1 cellular context compared by ENCODE assay signal in the genomic region with DNA sequence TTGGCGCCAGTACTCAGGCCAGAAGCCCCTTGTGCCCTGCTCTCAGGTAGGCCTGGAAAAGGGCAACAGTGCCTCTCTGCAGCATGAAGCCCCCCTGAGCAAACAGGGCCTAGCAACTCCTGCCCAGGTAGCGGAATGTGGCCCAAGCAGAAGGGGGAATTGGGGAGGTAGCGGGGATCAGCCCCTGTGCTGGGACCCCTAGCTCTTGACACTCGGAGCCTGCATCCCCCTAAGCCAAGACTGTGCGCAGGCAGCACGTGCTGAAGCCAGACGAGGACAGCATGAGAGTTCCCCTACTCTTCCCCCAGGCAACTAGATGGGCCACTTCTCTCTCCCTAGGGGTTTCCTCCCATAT.
A peak's percentile ranks its signal among the peaks of the same experiment; 100 is the strongest.
TF ChIP-seq lines count a peak whose summit lies in the region.

No MANE protein-coding gene starts in this region.

TF ChIP-seq in HepG2, 621 proteins besides CTCF, POLR2A, EP300 and RAD21 (continued from another document and continues in another):
- TF ChIP-seq STAG1 (CRISPR knock-in tag; IDR thresholded peaks at IDR 0.05) (no peak), ZNF709 (CRISPR knock-in tag; IDR thresholded peaks at IDR 0.05) (peak; percentile 7; the same call in 1 of the 2 replicates), TBX3 (IDR thresholded peaks at IDR 0.05; ENCODE audit: borderline replicate concordance) (no peak), ZNF138 (CRISPR knock-in tag; IDR thresholded peaks at IDR 0.05; ENCODE audit: low read depth) (0 out of 2 replicates have a peak, but pooled peaks have one; percentile 4), MAX (IDR thresholded peaks at IDR 0.05) (peak; percentile 38; the same call in 1 of the 2 replicates), ZNF550 (CRISPR knock-in tag; IDR thresholded peaks at IDR 0.05; ENCODE audit: borderline replicate concordance) (no peak; the same call in 1 of the 2 replicates), NCOR1 (IDR thresholded peaks at IDR 0.05; ENCODE audit: borderline replicate concordance, low read length) (no peak), SNAPC2 (CRISPR knock-in tag; IDR thresholded peaks at IDR 0.05) (no peak), ZNF740 (CRISPR knock-in tag; IDR thresholded peaks at IDR 0.05) (no peak), FOXA1 (IDR thresholded peaks at IDR 0.05) (no peak), FOXA1 (CRISPR knock-in tag; IDR thresholded peaks at IDR 0.05) (no peak), USF2 (IDR thresholded peaks at IDR 0.05; ENCODE audit: low read depth, low read length) (no peak), USF2 (CRISPR knock-in tag; IDR thresholded peaks at IDR 0.05; ENCODE audit: borderline replicate concordance) (no peak), SETDB1 (CRISPR knock-in tag; IDR thresholded peaks at IDR 0.05; ENCODE audit: borderline replicate concordance) (no peak), ZNF567 (CRISPR knock-in tag; IDR thresholded peaks at IDR 0.05; ENCODE audit: borderline replicate concordance) (no peak), ZNF512 (CRISPR knock-in tag; IDR thresholded peaks at IDR 0.05) (no peak), CHD2 (IDR thresholded peaks at IDR 0.05; ENCODE audit: low read depth, low read length) (no peak), KDM5B (CRISPR knock-in tag; IDR thresholded peaks at IDR 0.05; ENCODE audit: borderline replicate concordance) (no peak), MAFK (conservative IDR thresholded peaks at IDR 0.05 in 1 of 2, IDR thresholded peaks at IDR 0.05 in 1 of 2; ENCODE audit: low read length in 2 of 2) (no peak), NPAS2 (CRISPR knock-in tag; IDR thresholded peaks at IDR 0.05; ENCODE audit: borderline replicate concordance) (no peak), CC2D1A (CRISPR knock-in tag; IDR thresholded peaks at IDR 0.05) (no peak), ZNF619 (CRISPR knock-in tag; IDR thresholded peaks at IDR 0.05) (no peak), ZNF451 (CRISPR knock-in tag; IDR thresholded peaks at IDR 0.05) (peak; percentile 77), HCFC1 (IDR thresholded peaks at IDR 0.05; ENCODE audit: low read depth, low read length) (0 out of 2 replicates have a peak, but pooled peaks have one; percentile 10), RARG (CRISPR knock-in tag; IDR thresholded peaks at IDR 0.05; ENCODE audit: low read depth) (no peak), ZNF121 (CRISPR knock-in tag; IDR thresholded peaks at IDR 0.05) (0 out of 2 replicates have a peak, but pooled peaks have one; percentile 1), ATAD3A (CRISPR knock-in tag; IDR thresholded peaks at IDR 0.05) (no peak), NR0B2 (CRISPR knock-in tag; IDR thresholded peaks at IDR 0.05) (no peak), ZNF7 (CRISPR knock-in tag; IDR thresholded peaks at IDR 0.05) (no peak), ZNF781 (CRISPR knock-in tag; IDR thresholded peaks at IDR 0.05; ENCODE audit: borderline replicate concordance, not compliant biosample characterization) (no peak), ZFP82 (CRISPR knock-in tag; IDR thresholded peaks at IDR 0.05; ENCODE audit: borderline replicate concordance) (0 out of 2 replicates have a peak, but pooled peaks have one; percentile 24), ZNF660 (CRISPR knock-in tag; IDR thresholded peaks at IDR 0.05; ENCODE audit: borderline replicate concordance, low read depth) (no peak), EHMT2 (IDR thresholded peaks at IDR 0.05; ENCODE audit: borderline replicate concordance, low read depth, low read length) (no peak), ZNF225 (CRISPR knock-in tag; IDR thresholded peaks at IDR 0.05) (peak; percentile 50; the same call in 1 of the 2 replicates), ZNF280B (CRISPR knock-in tag; IDR thresholded peaks at IDR 0.05; ENCODE audit: borderline replicate concordance) (no peak), ZNF232 (CRISPR knock-in tag; IDR thresholded peaks at IDR 0.05; ENCODE audit: borderline replicate concordance) (no peak; the same call in 1 of the 2 replicates), ZGPAT (CRISPR knock-in tag; IDR thresholded peaks at IDR 0.05) (no peak), DMAP1 (CRISPR knock-in tag; IDR thresholded peaks at IDR 0.05) (no peak), ZNF766 (CRISPR knock-in tag; IDR thresholded peaks at IDR 0.05; ENCODE audit: borderline replicate concordance) (no peak), ISX (CRISPR knock-in tag; conservative IDR thresholded peaks at IDR 0.05) (no peak), MXD4 (CRISPR knock-in tag; IDR thresholded peaks at IDR 0.05) (no peak)
- TF ChIP-seq, protein P1, sequence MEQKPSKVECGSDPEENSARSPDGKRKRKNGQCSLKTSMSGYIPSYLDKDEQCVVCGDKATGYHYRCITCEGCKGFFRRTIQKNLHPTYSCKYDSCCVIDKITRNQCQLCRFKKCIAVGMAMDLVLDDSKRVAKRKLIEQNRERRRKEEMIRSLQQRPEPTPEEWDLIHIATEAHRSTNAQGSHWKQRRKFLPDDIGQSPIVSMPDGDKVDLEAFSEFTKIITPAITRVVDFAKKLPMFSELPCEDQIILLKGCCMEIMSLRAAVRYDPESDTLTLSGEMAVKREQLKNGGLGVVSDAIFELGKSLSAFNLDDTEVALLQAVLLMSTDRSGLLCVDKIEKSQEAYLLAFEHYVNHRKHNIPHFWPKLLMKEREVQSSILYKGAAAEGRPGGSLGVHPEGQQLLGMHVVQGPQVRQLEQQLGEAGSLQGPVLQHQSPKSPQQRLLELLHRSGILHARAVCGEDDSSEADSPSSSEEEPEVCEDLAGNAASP (CRISPR knock-in tag; IDR thresholded peaks at IDR 0.05; ENCODE audit: borderline replicate concordance): no peak
- TF ChIP-seq, protein P2, sequence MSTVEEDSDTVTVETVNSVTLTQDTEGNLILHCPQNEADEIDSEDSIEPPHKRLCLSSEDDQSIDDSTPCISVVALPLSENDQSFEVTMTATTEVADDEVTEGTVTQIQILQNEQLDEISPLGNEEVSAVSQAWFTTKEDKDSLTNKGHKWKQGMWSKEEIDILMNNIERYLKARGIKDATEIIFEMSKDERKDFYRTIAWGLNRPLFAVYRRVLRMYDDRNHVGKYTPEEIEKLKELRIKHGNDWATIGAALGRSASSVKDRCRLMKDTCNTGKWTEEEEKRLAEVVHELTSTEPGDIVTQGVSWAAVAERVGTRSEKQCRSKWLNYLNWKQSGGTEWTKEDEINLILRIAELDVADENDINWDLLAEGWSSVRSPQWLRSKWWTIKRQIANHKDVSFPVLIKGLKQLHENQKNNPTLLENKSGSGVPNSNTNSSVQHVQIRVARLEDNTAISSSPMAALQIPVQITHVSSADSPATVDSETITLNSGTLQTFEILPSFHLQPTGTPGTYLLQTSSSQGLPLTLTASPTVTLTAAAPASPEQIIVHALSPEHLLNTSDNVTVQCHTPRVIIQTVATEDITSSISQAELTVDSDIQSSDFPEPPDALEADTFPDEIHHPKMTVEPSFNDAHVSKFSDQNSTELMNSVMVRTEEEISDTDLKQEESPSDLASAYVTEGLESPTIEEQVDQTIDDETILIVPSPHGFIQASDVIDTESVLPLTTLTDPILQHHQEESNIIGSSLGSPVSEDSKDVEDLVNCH (CRISPR knock-in tag; IDR thresholded peaks at IDR 0.05): no peak
- TF ChIP-seq, protein P3, sequence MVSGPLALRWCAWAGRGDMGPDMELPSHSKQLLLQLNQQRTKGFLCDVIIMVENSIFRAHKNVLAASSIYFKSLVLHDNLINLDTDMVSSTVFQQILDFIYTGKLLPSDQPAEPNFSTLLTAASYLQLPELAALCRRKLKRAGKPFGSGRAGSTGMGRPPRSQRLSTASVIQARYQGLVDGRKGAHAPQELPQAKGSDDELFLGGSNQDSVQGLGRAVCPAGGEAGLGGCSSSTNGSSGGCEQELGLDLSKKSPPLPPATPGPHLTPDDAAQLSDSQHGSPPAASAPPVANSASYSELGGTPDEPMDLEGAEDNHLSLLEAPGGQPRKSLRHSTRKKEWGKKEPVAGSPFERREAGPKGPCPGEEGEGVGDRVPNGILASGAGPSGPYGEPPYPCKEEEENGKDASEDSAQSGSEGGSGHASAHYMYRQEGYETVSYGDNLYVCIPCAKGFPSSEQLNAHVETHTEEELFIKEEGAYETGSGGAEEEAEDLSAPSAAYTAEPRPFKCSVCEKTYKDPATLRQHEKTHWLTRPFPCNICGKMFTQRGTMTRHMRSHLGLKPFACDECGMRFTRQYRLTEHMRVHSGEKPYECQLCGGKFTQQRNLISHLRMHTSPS (CRISPR knock-in tag; IDR thresholded peaks at IDR 0.05; ENCODE audit: low read depth): peak; percentile 31; the same call in 1 of the 2 replicates
- TF ChIP-seq, protein P4, sequence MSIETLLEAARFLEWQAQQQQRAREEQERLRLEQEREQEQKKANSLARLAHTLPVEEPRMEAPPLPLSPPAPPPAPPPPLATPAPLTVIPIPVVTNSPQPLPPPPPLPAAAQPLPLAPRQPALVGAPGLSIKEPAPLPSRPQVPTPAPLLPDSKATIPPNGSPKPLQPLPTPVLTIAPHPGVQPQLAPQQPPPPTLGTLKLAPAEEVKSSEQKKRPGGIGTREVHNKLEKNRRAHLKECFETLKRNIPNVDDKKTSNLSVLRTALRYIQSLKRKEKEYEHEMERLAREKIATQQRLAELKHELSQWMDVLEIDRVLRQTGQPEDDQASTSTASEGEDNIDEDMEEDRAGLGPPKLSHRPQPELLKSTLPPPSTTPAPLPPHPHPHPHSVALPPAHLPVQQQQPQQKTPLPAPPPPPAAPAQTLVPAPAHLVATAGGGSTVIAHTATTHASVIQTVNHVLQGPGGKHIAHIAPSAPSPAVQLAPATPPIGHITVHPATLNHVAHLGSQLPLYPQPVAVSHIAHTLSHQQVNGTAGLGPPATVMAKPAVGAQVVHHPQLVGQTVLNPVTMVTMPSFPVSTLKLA (IDR thresholded peaks at IDR 0.05): no peak
- TF ChIP-seq, protein P5, sequence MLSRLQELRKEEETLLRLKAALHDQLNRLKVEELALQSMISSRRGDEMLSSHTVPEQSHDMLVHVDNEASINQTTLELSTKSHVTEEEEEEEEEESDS (CRISPR knock-in tag; IDR thresholded peaks at IDR 0.05; ENCODE audit: borderline replicate concordance): no peak
- TF ChIP-seq, protein P6, sequence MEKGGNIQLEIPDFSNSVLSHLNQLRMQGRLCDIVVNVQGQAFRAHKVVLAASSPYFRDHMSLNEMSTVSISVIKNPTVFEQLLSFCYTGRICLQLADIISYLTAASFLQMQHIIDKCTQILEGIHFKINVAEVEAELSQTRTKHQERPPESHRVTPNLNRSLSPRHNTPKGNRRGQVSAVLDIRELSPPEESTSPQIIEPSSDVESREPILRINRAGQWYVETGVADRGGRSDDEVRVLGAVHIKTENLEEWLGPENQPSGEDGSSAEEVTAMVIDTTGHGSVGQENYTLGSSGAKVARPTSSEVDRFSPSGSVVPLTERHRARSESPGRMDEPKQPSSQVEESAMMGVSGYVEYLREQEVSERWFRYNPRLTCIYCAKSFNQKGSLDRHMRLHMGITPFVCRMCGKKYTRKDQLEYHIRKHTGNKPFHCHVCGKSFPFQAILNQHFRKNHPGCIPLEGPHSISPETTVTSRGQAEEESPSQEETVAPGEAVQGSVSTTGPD (CRISPR knock-in tag; IDR thresholded peaks at IDR 0.05): no peak
